ENCODE assay signal across 1 cellular context in the genomic region with DNA sequence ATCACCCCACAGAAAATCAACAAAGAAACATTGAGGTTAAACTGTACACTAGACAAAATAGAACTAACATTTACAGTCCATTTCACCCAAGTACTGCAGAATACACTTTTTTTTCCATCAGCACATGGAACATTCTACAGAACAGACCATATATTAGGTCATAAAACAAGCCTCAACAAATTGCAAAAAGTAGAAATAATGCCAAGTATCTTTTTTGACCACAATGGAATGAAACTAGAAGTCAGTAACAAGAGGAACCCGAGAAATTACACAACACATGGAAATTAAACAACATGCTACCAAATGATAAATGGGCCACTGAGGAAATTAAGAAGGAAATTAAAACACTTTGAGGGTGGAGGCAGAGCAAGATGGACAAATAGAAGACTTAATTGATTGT.
TF ChIP-seq lines count a peak whose summit lies in the region.

No MANE protein-coding gene starts in this region.

TF ChIP-seq in IMR-90, 13 proteins besides CTCF, POLR2A, EP300 and RAD21 (continued from another document):
- no peak for TF ChIP-seq USF2 (IDR thresholded peaks at IDR 0.05; ENCODE audit: low read depth, low read length)
- no peak for TF ChIP-seq NFE2L2 (IDR thresholded peaks at IDR 0.05; ENCODE audit: low read depth, low read length)
- no peak for TF ChIP-seq BHLHE40 (IDR thresholded peaks at IDR 0.05; ENCODE audit: low read depth, low read length)
- no peak for TF ChIP-seq CEBPB (IDR thresholded peaks at IDR 0.05; ENCODE audit: low read depth, low read length)
- TF ChIP-seq MAFK (IDR thresholded peaks at IDR 0.05; ENCODE audit: low read depth, low read length), result no peak
- TF ChIP-seq SMC3 (IDR thresholded peaks at IDR 0.05; ENCODE audit: low read depth, low read length), result no peak
- no peak for TF ChIP-seq RFX5 (IDR thresholded peaks at IDR 0.05; ENCODE audit: low read depth, low read length)
- no peak for TF ChIP-seq MXI1 (IDR thresholded peaks at IDR 0.05; ENCODE audit: borderline replicate concordance, low read depth, low read length)
